ENCODE assay signal across 8 cellular contexts in genomic region chr1:31954607-31955283, GRCh38. TPM values are rescaled to one million over a fixed set of nuclear protein-coding genes. Genes with fewer than 3 reads are reported as not detected.
DNase-seq lines count a peak whose midpoint lies in the region; TF ChIP-seq lines count a peak whose summit lies in the region.

No MANE protein-coding gene starts in this region.

- 1 to 8% methylated on average over 6 of the region's 6 CpGs for WGBS in GM23248 (ENCODE audit: low coverage in 1 of 2, low lambda C conversion rate in 2 of 2, missing lambda C conversion rate in 2 of 2), 2 experiments
- 46 to 50% methylated on average over 6 of the region's 6 CpGs for WGBS in ectodermal cell, 2 experiments

- H3K4me3 Mint-ChIP-seq in type B pancreatic cell, result no peak overlapping the region

- H3K36me3 ChIP-seq in GM23248 (ENCODE audit: low read depth), result no peaks in the 10 kb centered on the region
- no peaks in the 10 kb centered on the region for H3K36me3 ChIP-seq in ectodermal cell (ENCODE audit: control insufficient read depth, insufficient read depth, low read length)

- peak; percentile 97 for DNase-seq in GM23248
- DNase-seq in RPMI7951 (ENCODE audit: low read depth), result peak; percentile 86
- DNase-seq in mesenteric fat pad (ENCODE audit: low spot score), result peak; percentile 92
- DNase-seq in type B pancreatic cell (ENCODE audit: extremely low spot score, unreplicated experiment), result no peak
- no peak for DNase-seq in NCI-H82 (lab: John Stamatoyannopoulos, UW)
- DNase-seq in GOT3 (lab: John Stamatoyannopoulos, UW), result no peak
- DNase-seq in activated CD4-positive, CD25-positive, alpha-beta regulatory T cell (lab: John Stamatoyannopoulos, UW), result no peak

- H4K20me1 ChIP-seq in GM23248 (ENCODE audit: insufficient read depth), result no peaks in the 10 kb centered on the region

- peaks cover 35% of the 10 kb centered on the region for H3F3A ChIP-seq in GM23248 (ENCODE audit: insufficient read depth)

- no peaks in the 10 kb centered on the region for H3K9me3 ChIP-seq in GM23248 (ENCODE audit: low read depth)
- no peaks in the 10 kb centered on the region for H3K9me3 ChIP-seq in ectodermal cell (ENCODE audit: control insufficient read depth, low read length)

- H3K27ac ChIP-seq in GM23248, result peak overlapping the region; percentile 100
- H3K27ac ChIP-seq in ectodermal cell (ENCODE audit: insufficient read depth, low read depth, low read length, poor library complexity, severe bottlenecking), result peak overlapping the region; percentile 8

- H2AFZ ChIP-seq in GM23248, result peak overlapping the region; percentile 79

- H3K27ac Mint-ChIP-seq in type B pancreatic cell, result peak overlapping the region; percentile 88

- no peaks in the 10 kb centered on the region for H3K9me2 ChIP-seq in GM23248 (ENCODE audit: insufficient read depth)

- TF ChIP-seq CTCF in type B pancreatic cell (conservative IDR thresholded peaks at IDR 0.05), result no peak

- no peaks in the 10 kb centered on the region for H3K27me3 Mint-ChIP-seq in type B pancreatic cell

- H3K27me3 ChIP-seq in GM23248 (replicated peaks; ENCODE audit: insufficient read depth), result no peaks in the 10 kb centered on the region
- H3K27me3 ChIP-seq in ectodermal cell (ENCODE audit: control insufficient read depth, insufficient read depth, low read length, poor library complexity, severe bottlenecking), result no peaks in the 10 kb centered on the region

- H3K4me1 ChIP-seq in GM23248 (ENCODE audit: insufficient read depth) (peaks cover 41% of the 10 kb centered on the region), ectodermal cell (ENCODE audit: control insufficient read depth, insufficient read depth, low read length) (peaks cover 18% of the 10 kb centered on the region)

- H3K9ac ChIP-seq in GM23248, result peak overlapping the region; percentile 87

- no peaks in the 10 kb centered on the region for H3K79me2 ChIP-seq in GM23248 (ENCODE audit: insufficient read depth)

- 0 out of 2 replicates have a peak overlapping the region, but pooled peaks have one; percentile 6 for H3K4me3 ChIP-seq in GM23248
- no peak overlapping the region for H3K4me3 ChIP-seq in ectodermal cell (ENCODE audit: insufficient read depth, low read depth, low read length)

- in situ Hi-C loops in GM23248 (cut with MboI), result loop anchor here (25.0 kb wide), 1 partner anchor 292 kb away; no protein-coding TSS in a partner anchor

- H3K4me1 Mint-ChIP-seq in type B pancreatic cell (ENCODE audit: unreplicated experiment), result peaks cover 36% of the 10 kb centered on the region

- peak overlapping the region; percentile 60 for H3K4me2 ChIP-seq in GM23248 (ENCODE audit: unreplicated experiment)

- no peaks in the 10 kb centered on the region for H3K36me3 Mint-ChIP-seq in type B pancreatic cell

- H3K9me3 Mint-ChIP-seq in type B pancreatic cell, result no peaks in the 10 kb centered on the region

RNA-seq across cellular contexts. Expression of gene PTP4A2, which starts 16.6 kb away (rescaled TPM):
- 379 and 430 TPM in 2 replicates for total RNA-seq in GM23248 (2014; rRNA removed; shearing (Covaris generic))
- 292 and 376 TPM in 2 replicates for polyA plus RNA-seq in GM23248 (2016; fragmentation: Nextera tagmentation; extraction: Ambion mirVana)
- 225 and 397 TPM in 2 replicates for total RNA-seq in RPMI7951 (2014; rRNA removed; shearing (Covaris generic))
- polyA plus RNA-seq in ectodermal cell (2013, experiment 1 of 4), result 234 TPM
- 243 TPM for polyA plus RNA-seq in ectodermal cell (2013, experiment 2 of 4)
- 141 TPM for polyA plus RNA-seq in ectodermal cell (2013, experiment 3 of 4)
- polyA plus RNA-seq in ectodermal cell (2013, experiment 4 of 4), result 153 TPM
- 472 TPM for total RNA-seq in mesenteric fat pad
- total RNA-seq in type B pancreatic cell (ENCODE audit: low replicate concordance), result 150 and 179 TPM in 2 replicates

RNA-seq across cellular contexts. Expression of gene KHDRBS1, which starts 58.9 kb away (rescaled TPM):
- 41.7 and 50.6 TPM in 2 replicates for total RNA-seq in GM23248 (2014; rRNA removed; shearing (Covaris generic))
- 65.7 and 68.6 TPM in 2 replicates for polyA plus RNA-seq in GM23248 (2016; fragmentation: Nextera tagmentation; extraction: Ambion mirVana)
- total RNA-seq in RPMI7951 (2014; rRNA removed; shearing (Covaris generic)), result 54.4 and 59.0 TPM in 2 replicates
- polyA plus RNA-seq in ectodermal cell (2013, experiment 1 of 4), result 349 TPM
- 396 TPM for polyA plus RNA-seq in ectodermal cell (2013, experiment 2 of 4)
- polyA plus RNA-seq in ectodermal cell (2013, experiment 3 of 4), result 257 TPM
- polyA plus RNA-seq in ectodermal cell (2013, experiment 4 of 4), result 285 TPM
- total RNA-seq in mesenteric fat pad (80.1 TPM), type B pancreatic cell (ENCODE audit: low replicate concordance) (136 and 202 TPM in 2 replicates)

Comparison
In these comparisons a context has a peak if more than half of its experiments do, and no peak if none do; other contexts are left out.
1. DNase-seq: peak in GM23248 (single experiment), RPMI7951 (single experiment) and mesenteric fat pad (single experiment); none in type B pancreatic cell (single experiment), NCI-H82 (single experiment), GOT3 (single experiment) and activated CD4-positive, CD25-positive, alpha-beta regulatory T cell (0 of 4).